ENCODE assay signal across 23 cellular contexts in the genomic region with DNA sequence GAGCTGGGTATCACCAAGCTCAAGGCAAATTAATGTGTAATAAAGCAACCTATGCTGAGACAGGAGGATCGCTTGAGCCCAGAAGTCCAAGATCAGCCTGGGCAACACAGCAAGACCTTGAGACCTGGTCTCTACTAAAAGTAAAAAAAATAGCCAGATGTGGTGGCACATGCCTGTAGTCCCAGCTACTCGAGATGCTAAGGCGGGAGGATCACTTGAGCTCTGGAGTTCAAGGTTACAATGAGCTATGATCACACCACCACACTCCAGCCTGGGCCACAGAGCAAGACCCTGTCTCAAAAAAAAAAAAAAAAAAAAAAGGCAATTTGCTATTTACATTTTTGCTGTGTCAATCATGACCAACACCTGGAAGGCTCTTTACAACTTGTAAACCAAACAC. TPM values are rescaled to one million over a fixed set of nuclear protein-coding genes. Genes with fewer than 3 reads are reported as not detected.
A peak's percentile ranks its signal among the peaks of the same experiment; 100 is the strongest.
DNase-seq lines count a peak whose midpoint lies in the region; FAIRE-seq and TF ChIP-seq lines count a peak whose summit lies in the region.
"Had no signal": no experiment of that assay in that cellular context is flagged by ENCODE, and none has a peak within 500 bp of the region (broad histone marks: within the 10 kb centered on the region; RNA-seq: fewer than 3 reads in every experiment).

No MANE protein-coding gene starts in this region.

- no peaks in the 10 kb centered on the region for H3K9me2 ChIP-seq in OCI-LY1 (ENCODE audit: low read depth, low read length)

- H2BK12ac ChIP-seq in H1 (ENCODE audit: low read depth, low read length) = no peak overlapping the region

- no peak for TF ChIP-seq CTCF in OCI-LY1 (IDR thresholded peaks at IDR 0.05; ENCODE audit: low read length)
- no peak for TF ChIP-seq CTCF in H1 (IDR thresholded peaks at IDR 0.05; ENCODE audit: control extremely low read depth in 1 of 3, insufficient read depth in 1 of 3, low read depth in 1 of 3, low read length in 3 of 3)

- no peak for FAIRE-seq in H1 (lab: Jason Lieb, UNC)
- FAIRE-seq: D721Med had no signal

- H3K4me3 ChIP-seq in OCI-LY1 (ENCODE audit: low read depth, low read length, poor library complexity, severe bottlenecking) (peak overlapping the region; percentile 24), H1 (ENCODE audit: extremely low read depth in 1 of 4, insufficient read depth in 2 of 4, low read depth in 3 of 4, low read length in 4 of 4) (no peak overlapping the region)
- H3K4me3 ChIP-seq: Peyer's patch had no signal

- H3K4me1 ChIP-seq in OCI-LY1 (ENCODE audit: insufficient read depth, low read length, severe bottlenecking) = peaks cover 77% of the 10 kb centered on the region
- H3K4me1 ChIP-seq in H1 (replicated peaks in 1 of 4; ENCODE audit: control insufficient read depth in 3 of 4, insufficient read depth in 4 of 4, low read length in 3 of 4) = peaks cover 0 to 17% (median 5%) of the 10 kb centered on the region in 4 experiments; a peak in 5 of 7 replicates

- peaks cover 14% of the 10 kb centered on the region for H3K23me2 ChIP-seq in H1 (ENCODE audit: low read depth, low read length)

- no peak overlapping the region for H3K56ac ChIP-seq in H1 (replicated peaks; ENCODE audit: insufficient read length, low read depth, low read length)

- H3K36me3 ChIP-seq in OCI-LY1 (ENCODE audit: insufficient read depth, low read length) (peaks cover 11% of the 10 kb centered on the region), H1 (ENCODE audit: control insufficient read depth in 2 of 4, insufficient read depth in 4 of 4, low read length in 3 of 4) (no peaks in the 10 kb centered on the region)
- H3K36me3 ChIP-seq: Peyer's patch had no signal

- no peak overlapping the region for H3K14ac ChIP-seq in H1 (ENCODE audit: insufficient read length)

- peak overlapping the region; percentile 54 for H3K4me2 ChIP-seq in OCI-LY1 (ENCODE audit: low read length)
- H3K4me2 ChIP-seq in H1 (ENCODE audit: insufficient read depth in 1 of 2, low read depth in 2 of 2, low read length in 2 of 2) = no peak overlapping the region

- H2BK120ac ChIP-seq in H1 (replicated peaks; ENCODE audit: low read depth, low read length) = no peak overlapping the region

- H2AK5ac ChIP-seq in H1 (ENCODE audit: low read depth, low read length) = peak overlapping the region; percentile 55; the same call in 1 of the 2 replicates

- no peaks in the 10 kb centered on the region for H3K27me3 ChIP-seq in OCI-LY1 (ENCODE audit: insufficient read depth, low read length)
- H3K27me3 ChIP-seq in H1 (replicated peaks in 1 of 4; ENCODE audit: control insufficient read depth in 3 of 4, extremely low read depth in 1 of 4, insufficient read depth in 3 of 4, low read length in 3 of 4) = no peaks in the 10 kb centered on the region
- H3K27me3 ChIP-seq: Peyer's patch had no signal

- peak overlapping the region; percentile 68 for H3K27ac ChIP-seq in OCI-LY1 (ENCODE audit: low read depth, low read length, poor library complexity, severe bottlenecking)
- no peak overlapping the region for H3K27ac ChIP-seq in H1 (ENCODE audit: low read depth, low read length)
- H3K27ac ChIP-seq: 22Rv1, Peyer's patch had no signal

- TF ChIP-seq POLR2A in H1 (IDR thresholded peaks at IDR 0.05; ENCODE audit: control extremely low read depth in 1 of 2, low read depth in 2 of 2, low read length in 2 of 2) = no peak

- H3F3A ChIP-seq in OCI-LY1 (ENCODE audit: insufficient read depth, low read length) = no peaks in the 10 kb centered on the region

- no peak overlapping the region for H4K5ac ChIP-seq in H1 (ENCODE audit: insufficient read length, low read depth, low read length)

- no peak overlapping the region for H3K18ac ChIP-seq in H1 (ENCODE audit: extremely low read depth, low read length)

- no peaks in the 10 kb centered on the region for H3K9me3 ChIP-seq in OCI-LY1 (ENCODE audit: low read length)
- no peaks in the 10 kb centered on the region for H3K9me3 ChIP-seq in H1 (ENCODE audit: insufficient read depth in 2 of 2, low read depth in 1 of 2, low read length in 1 of 2)
- H3K9me3 ChIP-seq: Peyer's patch had no signal

- TF ChIP-seq EP300 in H1 (IDR thresholded peaks at IDR 0.05; ENCODE audit: borderline replicate concordance in 1 of 2, low read depth in 2 of 2, low read length in 2 of 2) = no peak

- H3K79me2 ChIP-seq in OCI-LY1 (ENCODE audit: insufficient read depth, low read length) = peaks cover 98% of the 10 kb centered on the region
- H3K79me2 ChIP-seq in H1 (ENCODE audit: control insufficient read depth in 1 of 2, insufficient read depth in 2 of 2, low read length in 2 of 2) = peaks cover 25 to 92% of the 10 kb centered on the region in 2 experiments

- POLR2A ChIA-PET in H1 (lab: Charles Lee; ENCODE audit: partially characterized antibody) = interaction anchor here (1.2 to 1.6 kb wide), 2 partner anchors 37 to 76 kb away, joined by 3 read pairs; no protein-coding TSS in a partner anchor

- H3K9ac ChIP-seq in OCI-LY1 (ENCODE audit: low read length) = peak overlapping the region; percentile 27; the same call in 1 of the 2 replicates
- no peak overlapping the region for H3K9ac ChIP-seq in H1 (replicated peaks in 1 of 4; ENCODE audit: extremely low read depth in 1 of 4, low read depth in 3 of 4, low read length in 3 of 4)

- H3K23ac ChIP-seq in H1 (ENCODE audit: insufficient read length) = no peak overlapping the region

- no peak overlapping the region for H2BK5ac ChIP-seq in H1 (ENCODE audit: low read depth, low read length)

- CTCF ChIA-PET in H1 (lab: Charles Lee; ENCODE audit: partially characterized antibody) = interaction anchor here (1.1 to 1.3 kb wide), 2 partner anchors 11 to 57 kb away, joined by 3 read pairs; no protein-coding TSS in a partner anchor

- H3K79me1 ChIP-seq in H1 (ENCODE audit: low read depth, low read length) = peaks cover 14% of the 10 kb centered on the region

- H4K20me1 ChIP-seq in OCI-LY1 (ENCODE audit: insufficient read depth, low read length) = 0 out of 2 replicates have a peak, but pooled peaks cover 2% of the 10 kb centered on the region
- peaks cover 16 to 18% of the 10 kb centered on the region in 2 experiments for H4K20me1 ChIP-seq in H1 (replicated peaks in 1 of 2; ENCODE audit: control insufficient read depth in 1 of 2, insufficient read depth in 2 of 2, low read length in 2 of 2)

- no peak overlapping the region for H2BK15ac ChIP-seq in H1 (ENCODE audit: low read length)

- no peak overlapping the region for H4K91ac ChIP-seq in H1 (replicated peaks; ENCODE audit: insufficient read length, low read length)

- no peak overlapping the region for H4K8ac ChIP-seq in H1 (ENCODE audit: extremely low read depth, insufficient read depth, low read length)

- peak; percentile 30 for DNase-seq in activated CD8-positive, alpha-beta memory T cell treated with anti-CD3 and anti-CD28 coated beads for 24 hours
- DNase-seq in activated CD8-positive, alpha-beta memory T cell treated with anti-CD3 and anti-CD28 coated beads, Interleukin-2, amount 50 U/mL, for 4 hours = no peak
- DNase-seq in H1 (ENCODE audit: low read depth in 1 of 2, low spot score in 2 of 2) (no peak), cerebellar nuclear complex (lab: John Stamatoyannopoulos, UW) (no peak), G401 (ENCODE audit: low spot score) (no peak)
- DNase-seq in activated naive CD4-positive, alpha-beta T cell treated with anti-CD3 and anti-CD28 coated beads, Interleukin-2, amount 50 U/mL, for 16 hours = no peak
- no peak for DNase-seq in activated effector memory CD4-positive, alpha-beta T cell treated with anti-CD3 and anti-CD28 coated beads, Interleukin-2, amount 50 U/mL, for 16 hours
- DNase-seq: ACHN, DMS53, EL, H7, HFFc6, KBM-7, NCI-H1694 treated with DMSO at 0.1 percent for 48 hours, NCI-H2081 treated with DMSO at 0.1 percent for 48 hours, NCI-H2171 treated with DMSO at 0.1 percent for 48 hours, NCI-H446, NCI-H526 treated with DMSO at 0.1 percent for 48 hours, Peyer's patch, T-cell had no signal

- no peak overlapping the region for H3K4ac ChIP-seq in H1 (replicated peaks; ENCODE audit: insufficient read length, low read depth, low read length)

- TF ChIP-seq RAD21 in H1 (IDR thresholded peaks at IDR 0.05 in 1 of 2, conservative IDR thresholded peaks at IDR 0.05 in 1 of 2; ENCODE audit: low read depth in 2 of 2, low read length in 2 of 2) = no peak

- WGBS in H1 (ENCODE audit: extremely low coverage in 1 of 2, insufficient coverage in 1 of 2, insufficient read length in 1 of 2, insufficient replicate concordance in 2 of 2, low coverage in 1 of 2, low lambda C conversion rate in 2 of 2, missing lambda C conversion rate in 1 of 2), 2 experiments = 88% methylated on average over 3 of the region's 3 CpGs; no CpG with 5 or more reads in 1 of the 2 experiments

- H2AFZ ChIP-seq in OCI-LY1 (ENCODE audit: low read length) (no peak overlapping the region), H1 (ENCODE audit: low read length) (no peak overlapping the region)

- in situ Hi-C loops in G401 (cut with HindIII; ENCODE audit: low sequenced_read_pairs) = no loop called here

- H2BK20ac ChIP-seq in H1 (ENCODE audit: low read length) = no peak overlapping the region

TF ChIP-seq in H1, 55 proteins besides CTCF, POLR2A, EP300 and RAD21 (continues in another document):
- no peak for TF ChIP-seq GABPA (IDR thresholded peaks at IDR 0.05; ENCODE audit: borderline replicate concordance, insufficient read depth, low read length)
- no peak for TF ChIP-seq SIRT6 (IDR thresholded peaks at IDR 0.05; ENCODE audit: low read length)
- TF ChIP-seq HDAC2 (IDR thresholded peaks at IDR 0.05; ENCODE audit: borderline replicate concordance in 1 of 2, low read depth in 2 of 2, low read length in 2 of 2) = no peak
- no peak for TF ChIP-seq CREB1 (IDR thresholded peaks at IDR 0.05)
- TF ChIP-seq CHD2 (IDR thresholded peaks at IDR 0.05; ENCODE audit: low read length) = no peak
- TF ChIP-seq POU5F1 (IDR thresholded peaks at IDR 0.05; ENCODE audit: low read depth, low read length) = no peak
- TF ChIP-seq KDM4A (IDR thresholded peaks at IDR 0.05; ENCODE audit: low read depth, low read length, severe bottlenecking) = no peak

RNA-seq across cellular contexts. Expression of a gene that starts 5.2 kb away (rescaled TPM):
- 105 and 106 TPM in 2 replicates for total RNA-seq in H1 (2021; fragmentation: NEBNext Ultra II Directional; extraction: Animal tissue kit (Norgen Biotek cat#: 25700))
- 16.8 and 29.7 TPM in 2 replicates for polyA plus RNA-seq in H1 (2011; rRNA removed)
- polyA plus RNA-seq in H1 (2011; cell fraction: cytosol; rRNA removed) = 53.3 TPM
- polyA plus RNA-seq in H1 (2011; cell fraction: nucleus; rRNA removed) = 63.8 TPM
- 83.7 to 103 TPM (median 93.9 TPM) in 4 replicates for polyA plus RNA-seq in H1 (2012, experiment 1 of 2)
- polyA plus RNA-seq in H1 (2012, experiment 2 of 2) = 5.3 TPM
- 68.8 TPM for polyA plus RNA-seq in H1 (2013, experiment 1 of 2)
- 67.2 TPM for polyA plus RNA-seq in H1 (2013, experiment 2 of 2)
- polyA minus RNA-seq in H1 (2011; rRNA and poly(A)+ RNA removed) = 64.0 and 69.4 TPM in 2 replicates
- polyA minus RNA-seq in H1 (2011; cell fraction: cytosol; rRNA and poly(A)+ RNA removed) = 61.0 TPM
- polyA minus RNA-seq in H1 (2011; cell fraction: nucleus; rRNA and poly(A)+ RNA removed) = 88.7 TPM
- 46.2 and 59.3 TPM in 2 replicates for total RNA-seq in G401 (2014; rRNA removed; shearing (Covaris generic))
